Comparison of ENCODE assay signal across 8 cellular contexts in genomic region chr2:219388127-219388844, GRCh38. TPM values are rescaled to one million over a fixed set of nuclear protein-coding genes. Genes with fewer than 3 reads are reported as not detected.
DNase-seq lines count a peak whose midpoint lies in the region; ATAC-seq, FAIRE-seq and TF ChIP-seq lines count a peak whose summit lies in the region.

No MANE protein-coding gene starts in this region.

- no peaks in the 10 kb centered on the region for H3K36me3 ChIP-seq in hepatocyte (replicated peaks; ENCODE audit: insufficient read depth, low read depth)

- peaks cover 7% of the 10 kb centered on the region for H3K79me2 ChIP-seq in hepatocyte

- WGBS in hepatocyte (ENCODE audit: low lambda C conversion rate, missing lambda C conversion rate): 6% methylated on average over 16 of the region's 78 CpGs

- peak overlapping the region; percentile 66 for H3K4me2 ChIP-seq in hepatocyte

- H3K9me2 ChIP-seq in hepatocyte (replicated peaks; ENCODE audit: insufficient read depth): no peaks in the 10 kb centered on the region

- in situ Hi-C loops in astrocyte of the cerebellum (cut with HindIII; ENCODE audit: low sequenced_read_pairs): no loop called here

- ATAC-seq in HG02981 (IDR thresholded peaks at IDR 0.05; ENCODE audit: unreplicated experiment) (peak; percentile 76), GM18870 (IDR thresholded peaks at IDR 0.05; ENCODE audit: unreplicated experiment) (no peak)

- peak overlapping the region; percentile 35 for H3K4me3 ChIP-seq in astrocyte of the cerebellum (ENCODE audit: low read depth, low read length)
- H3K4me3 ChIP-seq in hepatocyte: no peak overlapping the region

- peaks cover 13% of the 10 kb centered on the region for H3K4me1 ChIP-seq in hepatocyte (ENCODE audit: insufficient read depth)

- H3K27ac ChIP-seq in hepatocyte: peak overlapping the region; percentile 61

- TF ChIP-seq CTCF in astrocyte of the cerebellum (IDR thresholded peaks at IDR 0.05; ENCODE audit: low read depth, low read length, missing control alignments) (peak; percentile 48), hepatocyte (IDR thresholded peaks at IDR 0.05; ENCODE audit: poor library complexity) (peak; percentile 59)

- no peaks in the 10 kb centered on the region for H3K27me3 ChIP-seq in hepatocyte

- DNase-seq in GM18507 (ENCODE audit: extremely low spot score, insufficient read length, low read depth) (peak; percentile 94), NCI-H2029 (lab: John Stamatoyannopoulos, UW) (peak; percentile 88), T-helper 22 cell (ENCODE audit: low read depth) (peak; percentile 98), astrocyte of the cerebellum (ENCODE audit: low read depth) (peak; percentile 87), hepatocyte (ENCODE audit: low spot score) (peak; percentile 99), retina (peak; percentile 90)

- H3K9me3 ChIP-seq in hepatocyte (ENCODE audit: low read depth): no peaks in the 10 kb centered on the region

- peak overlapping the region; percentile 51 for H2AFZ ChIP-seq in hepatocyte

- FAIRE-seq in GM18507 (lab: Jason Lieb, UNC): peak; percentile 98

- peaks cover 2% of the 10 kb centered on the region for H4K20me1 ChIP-seq in hepatocyte (ENCODE audit: insufficient read depth, poor library complexity, severe bottlenecking)

RNA-seq across cellular contexts. Expression of gene DNPEP, which starts 0.6 kb away (rescaled TPM):
- total RNA-seq in hepatocyte: 53.5 and 72.0 TPM in 2 replicates
- polyA plus RNA-seq in hepatocyte: 79.0 and 87.7 TPM in 2 replicates

RNA-seq across cellular contexts. Expression of gene DES, which starts 29.9 kb away (rescaled TPM):
- total RNA-seq in hepatocyte: 103 and 114 TPM in 2 replicates
- polyA plus RNA-seq in hepatocyte: 58.5 and 60.9 TPM in 2 replicates

RNA-seq across cellular contexts. Expression of gene SPEG, which starts 46.4 kb away (rescaled TPM):
- total RNA-seq in hepatocyte: 21.1 and 21.6 TPM in 2 replicates
- 35.8 and 40.0 TPM in 2 replicates for polyA plus RNA-seq in hepatocyte

RNA-seq across cellular contexts. Expression of gene RESP18, which starts 55.7 kb away (rescaled TPM):
- total RNA-seq in hepatocyte: not detected in 2 replicates
- polyA plus RNA-seq in hepatocyte: not detected in 2 replicates
